In the genomic region with DNA sequence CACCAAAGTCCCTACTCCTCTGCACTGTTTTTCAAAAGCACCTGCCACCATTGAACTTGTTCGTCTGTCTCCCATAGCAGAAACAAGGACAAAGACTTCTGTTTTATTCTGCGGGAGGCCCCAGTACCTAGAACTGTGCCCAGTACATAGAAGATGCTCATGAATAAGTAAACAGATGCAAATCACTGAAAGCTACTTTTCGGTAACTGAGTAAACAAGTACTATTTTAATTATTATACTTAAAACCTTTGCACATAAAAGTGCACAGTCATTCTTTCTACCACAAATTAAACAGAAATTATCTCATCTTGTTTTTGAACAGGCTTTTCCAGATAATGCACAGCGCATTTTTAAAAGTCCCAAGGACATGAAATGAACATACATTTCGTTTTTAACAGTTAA, we compare ENCODE assay signal across 9 cellular contexts. TPM values are rescaled to one million over a fixed set of nuclear protein-coding genes. Genes with fewer than 3 reads are reported as not detected.
A peak's percentile ranks its signal among the peaks of the same experiment; 100 is the strongest.
DNase-seq lines count a peak whose midpoint lies in the region; ATAC-seq and TF ChIP-seq lines count a peak whose summit lies in the region.
"Had no signal": no experiment of that assay in that cellular context is flagged by ENCODE, and none has a peak within 500 bp of the region (broad histone marks: within the 10 kb centered on the region; RNA-seq: fewer than 3 reads in every experiment).

No MANE protein-coding gene starts in this region.

- TF ChIP-seq POLR2A in stomach (IDR thresholded peaks at IDR 0.05), result no peak

- H2AFZ ChIP-seq in hepatocyte, result no peak overlapping the region

- TF ChIP-seq EP300 in stomach (IDR thresholded peaks at IDR 0.05), result no peak

- no peak for ATAC-seq in activated T-helper 17 cell treated with anti-CD3 and anti-CD28 coated beads, Interleukin-2, amount 50 U/mL, for 72 hours (replicated peaks)
- ATAC-seq in GM19023 (IDR thresholded peaks at IDR 0.05; ENCODE audit: unreplicated experiment) (no peak), HG02870 (IDR thresholded peaks at IDR 0.05; ENCODE audit: unreplicated experiment) (no peak)

- H3K79me2 ChIP-seq in hepatocyte, result peaks cover 83% of the 10 kb centered on the region

- POLR2A ChIA-PET in activated CD4-positive, alpha-beta T cell treated with anti-CD3 and anti-CD28 coated beads, Interleukin-2, amount 10 ng/mL, durations not matched to agents 7 days and 5 days (lab: Charles Lee), result interaction anchor here (2.2 kb wide), 1 partner anchor 26 kb away, joined by 11 read pairs; no protein-coding TSS in a partner anchor

- H3K4me3 ChIP-seq in hepatocyte, result no peak overlapping the region
- peak overlapping the region in 3 of 4 donors; percentile 9 to 89 (median 69) for H3K4me3 ChIP-seq in stomach

- TF ChIP-seq CTCF in hepatocyte (IDR thresholded peaks at IDR 0.05; ENCODE audit: poor library complexity) (no peak), stomach (IDR thresholded peaks at IDR 0.05) (no peak)

- CTCF ChIA-PET in activated CD4-positive, alpha-beta T cell treated with anti-CD3 and anti-CD28 coated beads, Interleukin-2, amount 10 ng/mL, durations not matched to agents 7 days and 5 days (lab: Charles Lee), result interaction anchor here (0.7 to 1.9 kb wide), 6 partner anchors 17 to 103 kb away, joined by 3 to 5 read pairs (median 4); no protein-coding TSS in a partner anchor

- peaks cover 57% of the 10 kb centered on the region for H3K36me3 Mint-ChIP-seq in activated CD4-positive, alpha-beta T cell treated with anti-CD3 and anti-CD28 coated beads, Interleukin-2, amount 10 ng/mL, durations not matched to agents 7 days and 5 days (ENCODE audit: low read depth)
- H3K36me3 Mint-ChIP-seq in activated T-helper 17 cell treated with anti-CD3 and anti-CD28 coated beads, Interleukin-2, amount 50 U/mL, for 72 hours (ENCODE audit: low read depth), result peaks cover 88% of the 10 kb centered on the region

- peaks cover 28% of the 10 kb centered on the region for H3K4me1 ChIP-seq in hepatocyte (ENCODE audit: insufficient read depth)
- H3K4me1 ChIP-seq in stomach, result peaks cover 38 to 86% (median 69%) of the 10 kb centered on the region in 4 donors

- no peaks in the 10 kb centered on the region for H3K9me2 ChIP-seq in hepatocyte (replicated peaks; ENCODE audit: insufficient read depth)

- 63% methylated on average over 5 of the region's 5 CpGs for WGBS in hepatocyte (ENCODE audit: low lambda C conversion rate, missing lambda C conversion rate)
- 13 to 26% (median 16%) methylated on average over 5 of the region's 5 CpGs for WGBS in stomach, 5 donors

- peak overlapping the region; percentile 96 for H3K4me3 Mint-ChIP-seq in activated CD4-positive, alpha-beta T cell treated with anti-CD3 and anti-CD28 coated beads, Interleukin-2, amount 10 ng/mL, durations not matched to agents 7 days and 5 days
- peak overlapping the region; percentile 94 for H3K4me3 Mint-ChIP-seq in activated T-helper 17 cell treated with anti-CD3 and anti-CD28 coated beads, Interleukin-2, amount 50 U/mL, for 72 hours

- H3K27ac Mint-ChIP-seq in activated CD4-positive, alpha-beta T cell treated with anti-CD3 and anti-CD28 coated beads, Interleukin-2, amount 10 ng/mL, durations not matched to agents 7 days and 5 days, result peak overlapping the region; percentile 97
- H3K27ac Mint-ChIP-seq in activated T-helper 17 cell treated with anti-CD3 and anti-CD28 coated beads, Interleukin-2, amount 50 U/mL, for 72 hours, result peak overlapping the region; percentile 99

- intact Hi-C loops in stomach (cut with DNase I; ENCODE audit: low total_unique reads), result no loop called here

- peaks cover 48% of the 10 kb centered on the region for H3K4me1 Mint-ChIP-seq in activated CD4-positive, alpha-beta T cell treated with anti-CD3 and anti-CD28 coated beads, Interleukin-2, amount 10 ng/mL, durations not matched to agents 7 days and 5 days
- peaks cover 25% of the 10 kb centered on the region for H3K4me1 Mint-ChIP-seq in activated T-helper 17 cell treated with anti-CD3 and anti-CD28 coated beads, Interleukin-2, amount 50 U/mL, for 72 hours

- H3K9me3 Mint-ChIP-seq in activated CD4-positive, alpha-beta T cell treated with anti-CD3 and anti-CD28 coated beads, Interleukin-2, amount 10 ng/mL, durations not matched to agents 7 days and 5 days, result no peaks in the 10 kb centered on the region
- H3K9me3 Mint-ChIP-seq in activated T-helper 17 cell treated with anti-CD3 and anti-CD28 coated beads, Interleukin-2, amount 50 U/mL, for 72 hours, result no peaks in the 10 kb centered on the region

- H3K27me3 ChIP-seq in hepatocyte (no peaks in the 10 kb centered on the region), stomach (no peaks in the 10 kb centered on the region)

- H3K36me3 ChIP-seq in hepatocyte (replicated peaks; ENCODE audit: insufficient read depth, low read depth) (no peaks in the 10 kb centered on the region), stomach (no peaks in the 10 kb centered on the region)

- no peaks in the 10 kb centered on the region for H3K27me3 Mint-ChIP-seq in activated CD4-positive, alpha-beta T cell treated with anti-CD3 and anti-CD28 coated beads, Interleukin-2, amount 10 ng/mL, durations not matched to agents 7 days and 5 days
- H3K27me3 Mint-ChIP-seq in activated T-helper 17 cell treated with anti-CD3 and anti-CD28 coated beads, Interleukin-2, amount 50 U/mL, for 72 hours, result no peaks in the 10 kb centered on the region

- H4K20me1 ChIP-seq in hepatocyte (ENCODE audit: insufficient read depth, poor library complexity, severe bottlenecking), result peaks cover 79% of the 10 kb centered on the region

- no peak for DNase-seq in activated CD4-positive, alpha-beta T cell treated with anti-CD3 and anti-CD28 coated beads, Interleukin-2, amount 10 ng/mL, durations not matched to agents 7 days and 5 days
- DNase-seq in activated CD4-positive, alpha-beta T cell treated with anti-CD3 and anti-CD28 coated beads for 48 hours, result no peak
- DNase-seq in hepatocyte (ENCODE audit: low spot score) (no peak), stomach (no peak), DMS153 treated with DMSO at 0.1 percent for 48 hours (lab: John Stamatoyannopoulos, UW; ENCODE audit: unreplicated experiment) (no peak)
- DNase-seq: hypothalamus had no signal

- H3K4me2 ChIP-seq in hepatocyte, result peak overlapping the region; percentile 90

- H3K27ac ChIP-seq in hepatocyte, result peak overlapping the region; percentile 99
- peak overlapping the region in 4 of 5 donors; percentile 69 to 97 (median 96) for H3K27ac ChIP-seq in stomach

- H3K9me3 ChIP-seq in hepatocyte (ENCODE audit: low read depth) (no peaks in the 10 kb centered on the region), stomach (no peaks in the 10 kb centered on the region)

RNA-seq across cellular contexts. Expression of gene NAP1L4, which starts 3.8 kb away (rescaled TPM):
- total RNA-seq in activated CD4-positive, alpha-beta T cell treated with anti-CD3 and anti-CD28 coated beads, Interleukin-2, amount 10 ng/mL, durations not matched to agents 7 days and 5 days, result 100 to 1,000 TPM; 354 to 367 TPM
- 100 to 1,000 TPM; 301 to 344 TPM for total RNA-seq in activated T-helper 17 cell treated with anti-CD3 and anti-CD28 coated beads, Interleukin-2, amount 50 U/mL, for 72 hours
- total RNA-seq in hepatocyte (75.7 and 79.0 TPM in 2 replicates), stomach (100 to 1,000 TPM in 4 of 5 donors, 10 to 100 TPM in 1; 80.5 to 438 (median 181) TPM)
- polyA plus RNA-seq in hepatocyte (101 and 118 TPM in 2 replicates), stomach (10 to 100 TPM; 61.3 to 82.7 (median 77.5) TPM)

RNA-seq across cellular contexts. Expression of gene PHLDA2, which starts 59.1 kb away (rescaled TPM):
- total RNA-seq in activated CD4-positive, alpha-beta T cell treated with anti-CD3 and anti-CD28 coated beads, Interleukin-2, amount 10 ng/mL, durations not matched to agents 7 days and 5 days, result under 1 TPM; 0.35 to 0.45 TPM
- 1 to 10 TPM; 5.6 to 9.1 TPM for total RNA-seq in activated T-helper 17 cell treated with anti-CD3 and anti-CD28 coated beads, Interleukin-2, amount 50 U/mL, for 72 hours
- total RNA-seq in hepatocyte, result 7.1 and 8.5 TPM in 2 replicates
- polyA plus RNA-seq in hepatocyte, result 62.4 and 67.4 TPM in 2 replicates
- 10 to 100 TPM in 1 of 5 donors, 1 to 10 TPM in 1, not detected in 3; 3.1 to 34.2 TPM for total RNA-seq in stomach
- 10 to 100 TPM; 19.7 to 32.7 (median 25.5) TPM for polyA plus RNA-seq in stomach
